ENCODE assay signal across 12 cellular contexts in genomic region chr17:73827627-73828241, GRCh38.
A peak's percentile ranks its signal among the peaks of the same experiment; 100 is the strongest.
DNase-seq lines count a peak whose midpoint lies in the region; ATAC-seq and TF ChIP-seq lines count a peak whose summit lies in the region.
"Had no signal": no experiment of that assay in that cellular context is flagged by ENCODE, and none has a peak within 500 bp of the region (broad histone marks: within the 10 kb centered on the region; RNA-seq: fewer than 3 reads in every experiment).

No MANE protein-coding gene starts in this region.

- H4K20me1 ChIP-seq in BLaER1 treated with 17β-estradiol and CSF1 and Interleukin-3, amounts not matched to agents 10 nM and 100 nM: no peaks in the 10 kb centered on the region

- H3K9me3 ChIP-seq in BLaER1 treated with 17β-estradiol and CSF1 and Interleukin-3, amounts not matched to agents 10 nM and 100 nM (replicated peaks in 1 of 11): no peaks in the 10 kb centered on the region
- H3K9me3 ChIP-seq in HEK293 (ENCODE audit: control insufficient read depth, insufficient read depth, low read depth, low read length): no peaks in the 10 kb centered on the region
- H3K9me3 ChIP-seq: ascending aorta had no signal

- TF ChIP-seq CTCF in HEK293 (tag by site-specific recombination; IDR thresholded peaks at IDR 0.05): no peak

- H3K9me3 Mint-ChIP-seq in activated T-helper 17 cell treated with anti-CD3 and anti-CD28 coated beads, Interleukin-2, amount 50 U/mL, for 72 hours: no peaks in the 10 kb centered on the region

- POLR2A ChIA-PET in HEK293 (lab: Yijun Ruan, JAX): no interaction called here

- H3K27ac ChIP-seq in BLaER1 treated with 17β-estradiol and CSF1 and Interleukin-3, amounts not matched to agents 10 nM and 100 nM: peak overlapping the region in 2 of 11 experiments; percentile 21 to 42; a peak in 3 of 22 replicates
- no peak overlapping the region for H3K27ac ChIP-seq in HEK293 (ENCODE audit: extremely low read depth, low read depth, low read length)
- H3K27ac ChIP-seq: ascending aorta, PC-9 had no signal

- peaks cover 6 to 30% (median 13%) of the 10 kb centered on the region in 10 experiments; a peak in 18 of 20 replicates for H3K4me1 ChIP-seq in BLaER1 treated with 17β-estradiol and CSF1 and Interleukin-3, amounts not matched to agents 10 nM and 100 nM
- H3K4me1 ChIP-seq in HEK293 (ENCODE audit: control insufficient read depth, insufficient read depth, low read length): peaks cover 3% of the 10 kb centered on the region
- H3K4me1 ChIP-seq: ascending aorta had no signal

- H3K27me3 Mint-ChIP-seq in activated T-helper 17 cell treated with anti-CD3 and anti-CD28 coated beads, Interleukin-2, amount 50 U/mL, for 72 hours: no peaks in the 10 kb centered on the region

- ATAC-seq in activated T-helper 17 cell treated with anti-CD3 and anti-CD28 coated beads, Interleukin-2, amount 50 U/mL, for 72 hours (replicated peaks): peak; percentile 41
- ATAC-seq in left lobe of liver (peak; percentile 49), GM21515 (IDR thresholded peaks at IDR 0.05; ENCODE audit: unreplicated experiment) (no peak)
- ATAC-seq: activated CD4-positive, CD25-positive, alpha-beta regulatory T cell treated with anti-CD3 and anti-CD28 coated beads, Interleukin-2, amount 50 U/mL, for 24 hours had no signal

- no peak overlapping the region; a peak in 1 of 22 replicates for H3K9ac ChIP-seq in BLaER1 treated with 17β-estradiol and CSF1 and Interleukin-3, amounts not matched to agents 10 nM and 100 nM

- peak overlapping the region; percentile 79 for H3K27ac Mint-ChIP-seq in activated T-helper 17 cell treated with anti-CD3 and anti-CD28 coated beads, Interleukin-2, amount 50 U/mL, for 72 hours

- no peak overlapping the region for H3K4me3 ChIP-seq in BLaER1 treated with 17β-estradiol and CSF1 and Interleukin-3, amounts not matched to agents 10 nM and 100 nM
- no peak overlapping the region for H3K4me3 ChIP-seq in HEK293 (ENCODE audit: low read depth, low read length)
- H3K4me3 ChIP-seq: ascending aorta, PC-9 had no signal

- H3K4me1 Mint-ChIP-seq in activated T-helper 17 cell treated with anti-CD3 and anti-CD28 coated beads, Interleukin-2, amount 50 U/mL, for 72 hours: peaks cover 43% of the 10 kb centered on the region

- DNase-seq in left lobe of liver (ENCODE audit: low spot score) (no peak), NCI-H345 (lab: John Stamatoyannopoulos, UW) (no peak), SKM-1 (lab: John Stamatoyannopoulos, UW; ENCODE audit: unreplicated experiment) (no peak), UCSD-AML1 (lab: John Stamatoyannopoulos, UW; ENCODE audit: unreplicated experiment) (no peak)
- DNase-seq: COR-L47 had no signal

- H3K4me2 ChIP-seq in BLaER1 treated with 17β-estradiol and CSF1 and Interleukin-3, amounts not matched to agents 10 nM and 100 nM: peak overlapping the region; percentile 1 to 67 (median 28); a peak in 14 of 22 replicates
- H3K4me2 ChIP-seq: PC-9 had no signal

- peak overlapping the region; percentile 53 for H3K4me3 Mint-ChIP-seq in activated T-helper 17 cell treated with anti-CD3 and anti-CD28 coated beads, Interleukin-2, amount 50 U/mL, for 72 hours

- H3K36me3 Mint-ChIP-seq in activated T-helper 17 cell treated with anti-CD3 and anti-CD28 coated beads, Interleukin-2, amount 50 U/mL, for 72 hours (ENCODE audit: low read depth): no peaks in the 10 kb centered on the region

- peaks cover 0 to 11% (median 7%) of the 10 kb centered on the region in 11 experiments; a peak in 13 of 22 replicates for H3K27me3 ChIP-seq in BLaER1 treated with 17β-estradiol and CSF1 and Interleukin-3, amounts not matched to agents 10 nM and 100 nM
- H3K27me3 ChIP-seq: ascending aorta had no signal

- CTCF ChIA-PET in HEK293 (lab: Yijun Ruan, JAX): interaction anchor here (1.1 kb wide), 1 partner anchor 116 kb away, joined by 3 read pairs; no protein-coding TSS in a partner anchor

- no peaks in the 10 kb centered on the region for H3K36me3 ChIP-seq in BLaER1 treated with 17β-estradiol and CSF1 and Interleukin-3, amounts not matched to agents 10 nM and 100 nM
- H3K36me3 ChIP-seq in HEK293 (ENCODE audit: control insufficient read depth in 2 of 2, insufficient read depth in 1 of 2, low read length in 2 of 2): no peaks in the 10 kb centered on the region
- H3K36me3 ChIP-seq: ascending aorta had no signal

TF ChIP-seq in HEK293, 187 proteins besides CTCF, POLR2A, EP300 and RAD21:
- TF ChIP-seq KLF17 (tag by site-specific recombination; IDR thresholded peaks at IDR 0.05) (peak; percentile 75), ZNF398 (tag by site-specific recombination; IDR thresholded peaks at IDR 0.05) (peak; percentile 68), ZNF423 (tag by site-specific recombination; IDR thresholded peaks at IDR 0.05) (no peak)
